In the genomic region with DNA sequence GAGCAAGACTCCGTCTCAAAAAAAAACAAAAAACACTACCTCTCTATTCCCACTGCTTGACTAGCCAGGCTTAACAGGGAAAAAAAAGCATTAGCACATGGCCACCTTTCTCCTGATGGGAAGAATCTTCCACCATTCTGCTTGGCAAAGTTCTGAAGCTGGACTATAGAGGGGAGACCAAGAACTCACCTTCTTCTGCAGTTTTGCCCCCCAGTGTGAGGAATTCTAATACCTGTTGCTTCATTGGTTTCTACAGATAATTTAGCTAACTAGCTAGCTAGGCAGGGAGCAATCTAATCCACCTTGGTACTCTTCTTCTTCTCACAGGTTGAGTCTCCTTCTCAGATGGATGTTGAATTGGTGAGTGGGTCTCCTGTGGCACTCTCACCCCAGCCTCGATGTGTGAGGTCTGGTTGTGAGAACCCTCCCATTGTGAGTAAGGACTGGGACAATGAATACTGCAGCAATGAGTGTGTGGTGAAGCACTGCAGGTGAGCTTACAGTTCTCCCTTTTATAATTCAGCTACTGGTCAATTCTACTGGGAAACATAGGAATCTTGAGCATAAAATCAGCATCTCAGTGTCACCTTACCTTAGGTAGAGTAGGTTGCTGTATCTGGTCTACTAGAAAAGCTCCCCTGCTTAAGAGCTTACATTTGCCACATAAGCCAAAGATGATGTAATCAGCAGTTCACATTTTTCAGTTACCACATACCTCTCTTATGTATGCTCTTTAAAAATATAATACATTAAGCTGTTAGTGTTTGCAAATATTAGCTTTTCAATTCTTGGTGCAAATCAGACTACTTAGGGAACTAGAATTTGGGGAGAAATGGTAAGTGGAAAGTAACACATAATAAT, we compare ENCODE assay signal across 12 cellular contexts. TPM values are rescaled to one million over a fixed set of nuclear protein-coding genes. Genes with fewer than 3 reads are reported as not detected.
DNase-seq lines count a peak whose midpoint lies in the region; ATAC-seq and TF ChIP-seq lines count a peak whose summit lies in the region.
"Had no signal": no experiment of that assay in that cellular context is flagged by ENCODE, and none has a peak within 500 bp of the region (broad histone marks: within the 10 kb centered on the region; RNA-seq: fewer than 3 reads in every experiment).

No MANE protein-coding gene starts in this region.

- H3K4me3 ChIP-seq in fibroblast of villous mesenchyme (ENCODE audit: low read depth, low read length): no peak overlapping the region
- H3K4me3 ChIP-seq: cardiac muscle cell, mucosa of descending colon had no signal

- peaks cover 100% of the 10 kb centered on the region for H3K36me3 Mint-ChIP-seq in effector memory CD8-positive, alpha-beta T cell (ENCODE audit: insufficient read depth)

- no peaks in the 10 kb centered on the region for H3K9me3 Mint-ChIP-seq in stimulated activated naive CD8-positive, alpha-beta T cell treated with anti-CD3 and anti-CD28 coated beads, Interleukin-15, amount 100 ng/mL, for 72 hours
- no peaks in the 10 kb centered on the region for H3K9me3 Mint-ChIP-seq in effector memory CD8-positive, alpha-beta T cell

- no peak for DNase-seq in stimulated activated naive CD8-positive, alpha-beta T cell treated with anti-CD3 and anti-CD28 coated beads, Interleukin-15, amount 100 ng/mL, for 72 hours
- no peak for DNase-seq in stimulated activated naive CD8-positive, alpha-beta T cell treated with anti-CD3 and anti-CD28 coated beads, Interleukin-15, Interleukin-2, amounts not matched to agents 100 U/mL and 50 U/mL, for 24 hours
- peak; percentile 69 for DNase-seq in fibroblast of villous mesenchyme (ENCODE audit: low read depth)
- DNase-seq in GM20000 (ENCODE audit: low spot score): no peak
- DNase-seq in effector CD8-positive, alpha-beta T cell (lab: John Stamatoyannopoulos, UW): no peak
- DNase-seq in effector memory CD8-positive, alpha-beta T cell: no peak
- no peak for DNase-seq in stimulated activated naive CD4-positive, alpha-beta T cell (lab: John Stamatoyannopoulos, UW)
- DNase-seq: activated T-cell treated with anti-CD3 and anti-CD28 coated beads, Interleukin-2, amount 50 U/mL, for 1 hour; mucosa of descending colon; stimulated activated CD4-positive, alpha-beta T cell treated with anti-CD3 and anti-CD28 coated beads, Interleukin-4, amount 100 ng/mL, for 4 hours had no signal

- peak overlapping the region; percentile 36; the same call in 1 of the 2 replicates for H3K27ac ChIP-seq in VCaP
- H3K27ac ChIP-seq: cardiac muscle cell had no signal

- H3K4me1 Mint-ChIP-seq in stimulated activated naive CD8-positive, alpha-beta T cell treated with anti-CD3 and anti-CD28 coated beads, Interleukin-15, amount 100 ng/mL, for 72 hours: peaks cover 21% of the 10 kb centered on the region
- no peaks in the 10 kb centered on the region for H3K4me1 Mint-ChIP-seq in effector memory CD8-positive, alpha-beta T cell (ENCODE audit: low read depth in 2 of 2)

- H3K27me3 Mint-ChIP-seq in stimulated activated naive CD8-positive, alpha-beta T cell treated with anti-CD3 and anti-CD28 coated beads, Interleukin-15, amount 100 ng/mL, for 72 hours: no peaks in the 10 kb centered on the region
- H3K27me3 Mint-ChIP-seq in effector memory CD8-positive, alpha-beta T cell: no peaks in the 10 kb centered on the region

- ATAC-seq in stimulated activated naive CD8-positive, alpha-beta T cell treated with anti-CD3 and anti-CD28 coated beads, Interleukin-15, amount 100 ng/mL, for 72 hours: peak; percentile 58
- no peak for ATAC-seq in stimulated activated naive CD8-positive, alpha-beta T cell treated with anti-CD3 and anti-CD28 coated beads, Interleukin-15, Interleukin-2, amounts not matched to agents 100 U/mL and 50 U/mL, for 24 hours
- no peak for ATAC-seq in effector memory CD8-positive, alpha-beta T cell (replicated peaks)
- ATAC-seq: mucosa of descending colon had no signal

- H3K27ac Mint-ChIP-seq in stimulated activated naive CD8-positive, alpha-beta T cell treated with anti-CD3 and anti-CD28 coated beads, Interleukin-15, amount 100 ng/mL, for 72 hours: peak overlapping the region; percentile 83 to 96
- H3K27ac Mint-ChIP-seq in effector memory CD8-positive, alpha-beta T cell: no peak overlapping the region

- H3K4me3 Mint-ChIP-seq in stimulated activated naive CD8-positive, alpha-beta T cell treated with anti-CD3 and anti-CD28 coated beads, Interleukin-15, amount 100 ng/mL, for 72 hours: no peak overlapping the region
- no peak overlapping the region for H3K4me3 Mint-ChIP-seq in effector memory CD8-positive, alpha-beta T cell

- TF ChIP-seq CTCF in VCaP (conservative IDR thresholded peaks at IDR 0.05) (no peak), fibroblast of villous mesenchyme (IDR thresholded peaks at IDR 0.05; ENCODE audit: insufficient read depth, low read depth, low read length) (no peak), GM20000 (IDR thresholded peaks at IDR 0.05; ENCODE audit: extremely low read depth, missing control alignments) (no peak)

RNA-seq across cellular contexts. Expression of a gene that starts 16.0 kb away (rescaled TPM):
- total RNA-seq in fibroblast of villous mesenchyme: 35.1 and 51.8 TPM in 2 replicates

RNA-seq across cellular contexts. Expression of a gene that starts 18.1 kb away (rescaled TPM):
- 26.4 and 39.3 TPM in 2 replicates for total RNA-seq in fibroblast of villous mesenchyme

RNA-seq across cellular contexts. Expression of a gene that starts 18.4 kb away (rescaled TPM):
- 22.9 and 41.0 TPM in 2 replicates for total RNA-seq in fibroblast of villous mesenchyme

RNA-seq across cellular contexts. Expression of a gene that starts 31.0 kb away (rescaled TPM):
- total RNA-seq in fibroblast of villous mesenchyme: 3.2 and 3.9 TPM in 2 replicates

RNA-seq across cellular contexts. Expression of a gene that starts 39.2 kb away (rescaled TPM):
- total RNA-seq in fibroblast of villous mesenchyme: 59.3 and 85.1 TPM in 2 replicates

Comparison
In these comparisons a context has a peak if more than half of its experiments do, and no peak if none do; other contexts are left out.
1. H3K27ac Mint-ChIP-seq: peak in stimulated activated naive CD8-positive, alpha-beta T cell treated with anti-CD3 and anti-CD28 coated beads, Interleukin-15, amount 100 ng/mL, for 72 hours (2 of 2); none in effector memory CD8-positive, alpha-beta T cell (0 of 2).